In genomic region chr3:55904716-55905115, GRCh38 we compare ENCODE assay signal across 18 cellular contexts.
DNase-seq lines count a peak whose midpoint lies in the region; TF ChIP-seq lines count a peak whose summit lies in the region.
"Had no signal": no experiment of that assay in that cellular context is flagged by ENCODE, and none has a peak within 500 bp of the region (broad histone marks: within the 10 kb centered on the region; RNA-seq: fewer than 3 reads in every experiment).

No MANE protein-coding gene starts in this region.

- DNase-seq in MCF 10A (ENCODE audit: unreplicated experiment), result peak; percentile 30
- no peak for DNase-seq in mammary epithelial cell
- peak; percentile 22 for DNase-seq in fibroblast of villous mesenchyme (ENCODE audit: low read depth)
- DNase-seq in osteoblast (ENCODE audit: insufficient read length, low spot score, missing footprints), result peak; percentile 13
- DNase-seq in islet precursor cell, result no peak
- DNase-seq in effector CD4-positive, alpha-beta T cell, result no peak
- no peak for DNase-seq in iPS-NIHi7 (ENCODE audit: extremely low spot score)
- DNase-seq: AML-193; Caco-2; CD4-positive, alpha-beta T cell; DMS153; DMS79; GDM1; GM23248 had no signal

- POLR2A ChIA-PET in MCF 10A (lab: Yijun Ruan, JAX), result interaction anchor here (0.7 kb wide), 1 partner anchor 751 kb away, joined by 3 read pairs; no protein-coding TSS in a partner anchor

- CTCF ChIA-PET in MCF 10A (lab: Yijun Ruan, JAX), result interaction anchor here (0.7 to 1.6 kb wide), 3 partner anchors 13 to 1671 kb away, joined by 3 to 6 read pairs (median 3); no protein-coding TSS in a partner anchor
- CTCF ChIA-PET in mammary epithelial cell (lab: Charles Lee; ENCODE audit: low non-redundant PET), result no interaction called here

- H3K4me3 Mint-ChIP-seq in MCF 10A (ENCODE audit: unreplicated experiment), result no peak overlapping the region
- H3K4me3 Mint-ChIP-seq: CD4-positive, alpha-beta T cell had no signal

- in situ Hi-C loops in mammary epithelial cell (cut with MboI; ENCODE audit: low sequenced_read_pairs in 2 of 2), result loop anchor here in 1 of 2 donors (10.0 kb wide), 1 partner anchor 420 kb away; the partner anchor contains the start of gene WNT5A

- H3K9ac ChIP-seq in mammary epithelial cell (ENCODE audit: insufficient read depth, low read length), result no peak overlapping the region
- H3K9ac ChIP-seq: GM23248 had no signal

- no peak overlapping the region for H3K4me2 ChIP-seq in mammary epithelial cell (ENCODE audit: insufficient read depth, low read depth, low read length)
- no peak overlapping the region for H3K4me2 ChIP-seq in osteoblast (ENCODE audit: insufficient read depth, low read length)
- H3K4me2 ChIP-seq: A549 had no signal

- H3K27ac Mint-ChIP-seq in MCF 10A (ENCODE audit: low read depth, unreplicated experiment), result no peak overlapping the region
- H3K27ac Mint-ChIP-seq: CD4-positive, alpha-beta T cell had no signal

- H3K79me2 ChIP-seq in mammary epithelial cell (ENCODE audit: insufficient read depth, low read length) (no peaks in the 10 kb centered on the region), osteoblast (ENCODE audit: insufficient read depth, low read length) (no peaks in the 10 kb centered on the region)

- no peaks in the 10 kb centered on the region for H3K36me3 Mint-ChIP-seq in MCF 10A (ENCODE audit: insufficient read depth, unreplicated experiment)

- H2AFZ ChIP-seq in mammary epithelial cell (ENCODE audit: low read depth, low read length) (no peak overlapping the region), osteoblast (ENCODE audit: low read length) (no peak overlapping the region)
- H2AFZ ChIP-seq: GM23248 had no signal

- H3K4me1 ChIP-seq in mammary epithelial cell (ENCODE audit: insufficient read depth, low read length), result no peaks in the 10 kb centered on the region
- H3K4me1 ChIP-seq in osteoblast (ENCODE audit: insufficient read depth, low read length), result no peaks in the 10 kb centered on the region
- H3K4me1 ChIP-seq: A549, Caco-2, HAP-1 had no signal

- H3K4me3 ChIP-seq in mammary epithelial cell (replicated peaks in 1 of 3; ENCODE audit: insufficient read depth in 1 of 3, low read depth in 2 of 3, low read length in 3 of 3) (no peak overlapping the region), fibroblast of villous mesenchyme (ENCODE audit: low read depth, low read length) (no peak overlapping the region), osteoblast (ENCODE audit: insufficient read depth, low read length) (no peak overlapping the region)
- H3K4me3 ChIP-seq: A549, GM23248, HAP-1 had no signal

- peaks cover 7% of the 10 kb centered on the region for H3K4me1 Mint-ChIP-seq in MCF 10A (ENCODE audit: insufficient read depth, unreplicated experiment)

- no peak overlapping the region for H3K27ac ChIP-seq in mammary epithelial cell (ENCODE audit: insufficient read depth, low read depth, low read length)
- H3K27ac ChIP-seq in osteoblast (ENCODE audit: low read depth, low read length), result no peak overlapping the region
- H3K27ac ChIP-seq: 22Rv1, A549, C4-2B, GM23248 had no signal

- H3K9me3 ChIP-seq in mammary epithelial cell (replicated peaks; ENCODE audit: insufficient read depth, low read length), result no peaks in the 10 kb centered on the region
- H3K9me3 ChIP-seq in osteoblast (ENCODE audit: low read depth, low read length), result no peaks in the 10 kb centered on the region
- H3K9me3 ChIP-seq: A549, Caco-2, HAP-1 had no signal

- no peaks in the 10 kb centered on the region for H3K27me3 Mint-ChIP-seq in MCF 10A (ENCODE audit: insufficient read depth, unreplicated experiment)
- H3K27me3 Mint-ChIP-seq: CD4-positive, alpha-beta T cell had no signal

- no peak for TF ChIP-seq CTCF in MCF 10A (IDR thresholded peaks at IDR 0.05; ENCODE audit: unreplicated experiment)
- TF ChIP-seq CTCF in mammary epithelial cell (conservative IDR thresholded peaks at IDR 0.05 in 1 of 2, IDR thresholded peaks at IDR 0.05 in 1 of 2; ENCODE audit: extremely low read depth in 1 of 2, insufficient read depth in 1 of 2, low read depth in 1 of 2, low read length in 2 of 2), result no peak
- no peak for TF ChIP-seq CTCF in fibroblast of villous mesenchyme (IDR thresholded peaks at IDR 0.05; ENCODE audit: insufficient read depth, low read depth, low read length)
- no peak for TF ChIP-seq CTCF in osteoblast (IDR thresholded peaks at IDR 0.05; ENCODE audit: extremely low read depth, low read depth, low read length)

- BruUV-seq in MCF 10A (replicated peaks; lab: Mats Ljungman, UMichigan) (no TSS peak), mammary epithelial cell (replicated peaks; lab: Mats Ljungman, UMichigan) (no TSS peak)

- H3K36me3 ChIP-seq in mammary epithelial cell (ENCODE audit: insufficient read depth, low read length), result no peaks in the 10 kb centered on the region
- no peaks in the 10 kb centered on the region for H3K36me3 ChIP-seq in osteoblast (ENCODE audit: insufficient read depth, low read length)
- H3K36me3 ChIP-seq: HAP-1 had no signal

- dilution Hi-C loops in mammary epithelial cell (cut with HindIII; ENCODE audit: low sequenced_read_pairs), result no loop called here

- no peaks in the 10 kb centered on the region for H4K20me1 ChIP-seq in mammary epithelial cell (ENCODE audit: insufficient read depth, low read length)
- no peaks in the 10 kb centered on the region for H4K20me1 ChIP-seq in osteoblast (ENCODE audit: insufficient read depth, low read length)

- whole genome bisulfite sequencing in mammary epithelial cell (ENCODE audit: low coverage, missing lambda C conversion rate), result 67% methylated on average over 6 of the region's 6 CpGs

- intact Hi-C loops in MCF 10A (cut with micrococcal nuclease) (no loop called here), mammary epithelial cell (cut with micrococcal nuclease) (loop anchor here (5.0 kb wide), 1 partner anchor 138 kb away; no protein-coding TSS in a partner anchor)

- H3K27me3 ChIP-seq in mammary epithelial cell (ENCODE audit: insufficient read depth, low read length), result no peaks in the 10 kb centered on the region
- no peaks in the 10 kb centered on the region for H3K27me3 ChIP-seq in osteoblast (ENCODE audit: insufficient read depth, low read length)

- no peaks in the 10 kb centered on the region for H3K9me3 Mint-ChIP-seq in MCF 10A (ENCODE audit: unreplicated experiment)
- H3K9me3 Mint-ChIP-seq: CD4-positive, alpha-beta T cell had no signal

Comparison
In these comparisons a context has a peak if more than half of its experiments do, and no peak if none do; other contexts are left out.
1. DNase-seq: peak in MCF 10A (single experiment), fibroblast of villous mesenchyme (single experiment) and osteoblast (single experiment); none in mammary epithelial cell (single experiment), islet precursor cell (single experiment), effector CD4-positive, alpha-beta T cell (single experiment) and iPS-NIHi7 (single experiment).